In the genomic region with DNA sequence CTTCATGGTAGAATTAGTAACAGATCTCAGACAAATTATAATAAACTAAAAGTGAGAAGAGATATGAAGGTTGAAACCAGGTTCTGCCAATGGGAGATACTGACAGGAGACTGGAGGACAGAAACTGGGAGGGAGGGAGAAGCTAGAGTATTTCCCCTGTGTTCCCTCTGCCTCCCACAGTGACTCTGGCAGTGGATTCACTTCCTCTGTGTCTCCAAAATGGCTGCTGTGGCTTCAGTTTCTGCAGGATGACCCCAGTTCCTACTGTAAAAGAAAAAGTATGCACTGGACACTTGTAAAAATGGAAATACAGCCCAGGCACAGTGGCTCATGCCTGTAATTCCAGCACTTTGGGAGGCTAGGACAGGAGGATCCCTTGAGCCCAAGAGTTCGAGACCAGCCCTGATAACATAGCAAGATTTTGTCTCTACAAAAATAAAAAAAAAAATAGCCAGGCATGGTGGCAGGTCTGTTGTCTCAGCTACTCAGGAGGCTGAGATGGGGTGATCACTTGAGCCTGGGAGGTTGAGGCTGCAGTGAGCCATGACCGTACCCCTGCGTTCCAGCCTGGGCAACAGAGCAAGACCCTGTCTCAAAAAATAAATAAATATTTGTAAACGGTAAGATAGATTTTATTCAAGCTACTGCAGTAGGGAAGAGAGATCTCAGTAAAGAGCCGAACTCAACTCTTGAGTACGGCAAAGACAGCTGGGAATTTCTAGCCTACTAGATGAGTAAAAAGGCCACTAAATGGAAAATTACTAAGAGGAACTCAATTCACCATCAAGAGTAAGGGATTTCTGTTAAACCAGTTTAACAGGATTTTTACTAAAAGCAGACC, we compare ENCODE assay signal across 16 cellular contexts.
"Had no signal": no experiment of that assay in that cellular context is flagged by ENCODE, and none has a peak within 500 bp of the region (broad histone marks: within the 10 kb centered on the region; RNA-seq: fewer than 3 reads in every experiment).

No MANE protein-coding gene starts in this region.

- H3K4me3 Mint-ChIP-seq: activated naive CD4-positive, alpha-beta T cell treated with anti-CD3 and anti-CD28 coated beads, Interleukin-2, amount 10 ng/mL, durations not matched to agents 7 days and 5 days; activated T-helper 17 cell treated with anti-CD3 and anti-CD28 coated beads, Interleukin-2, amount 50 U/mL, for 72 hours; effector memory CD8-positive, alpha-beta T cell; stimulated activated naive B cell treated with anti-CD40 and anti-IgM and Interleukin-4, amounts not matched to agents 10 μg/mL and 1 μg/mL and 100 μg/mL, for 72 hours had no signal

- H3K36me3 Mint-ChIP-seq: activated naive CD4-positive, alpha-beta T cell treated with anti-CD3 and anti-CD28 coated beads, Interleukin-2, amount 10 ng/mL, durations not matched to agents 7 days and 5 days; stimulated activated naive B cell treated with anti-CD40 and anti-IgM and Interleukin-4, amounts not matched to agents 10 μg/mL and 1 μg/mL and 100 μg/mL, for 72 hours had no signal

- H3K27ac Mint-ChIP-seq: activated naive CD4-positive, alpha-beta T cell treated with anti-CD3 and anti-CD28 coated beads, Interleukin-2, amount 10 ng/mL, durations not matched to agents 7 days and 5 days; activated T-helper 17 cell treated with anti-CD3 and anti-CD28 coated beads, Interleukin-2, amount 50 U/mL, for 72 hours; effector memory CD8-positive, alpha-beta T cell; stimulated activated naive B cell treated with anti-CD40 and anti-IgM and Interleukin-4, amounts not matched to agents 10 μg/mL and 1 μg/mL and 100 μg/mL, for 72 hours had no signal

- DNase-seq: activated CD4-positive, alpha-beta T cell treated with anti-CD3 and anti-CD28 coated beads, Interleukin-2, amount 50 U/mL, for 1 hour; activated CD4-positive, CD25-positive, alpha-beta regulatory T cell; activated naive CD4-positive, alpha-beta T cell treated with anti-CD3 and anti-CD28 coated beads, Interleukin-2, amount 10 ng/mL, durations not matched to agents 7 days and 5 days; activated T-cell treated with anti-CD3 and anti-CD28 coated beads for 4 hours; caudate nucleus; effector memory CD8-positive, alpha-beta T cell; gastrocnemius medialis; heart right ventricle; kidney; posterior cingulate gyrus; right cardiac atrium; small intestine; stimulated activated naive B cell treated with anti-CD40 and anti-IgM and Interleukin-4, amounts not matched to agents 10 μg/mL and 1 μg/mL and 100 μg/mL, for 72 hours; T-helper 1 cell; transverse colon had no signal

- H3K9me3 Mint-ChIP-seq: activated naive CD4-positive, alpha-beta T cell treated with anti-CD3 and anti-CD28 coated beads, Interleukin-2, amount 10 ng/mL, durations not matched to agents 7 days and 5 days; activated T-helper 17 cell treated with anti-CD3 and anti-CD28 coated beads, Interleukin-2, amount 50 U/mL, for 72 hours; effector memory CD8-positive, alpha-beta T cell; stimulated activated naive B cell treated with anti-CD40 and anti-IgM and Interleukin-4, amounts not matched to agents 10 μg/mL and 1 μg/mL and 100 μg/mL, for 72 hours had no signal

- H3K27me3 Mint-ChIP-seq: activated T-helper 17 cell treated with anti-CD3 and anti-CD28 coated beads, Interleukin-2, amount 50 U/mL, for 72 hours; stimulated activated naive B cell treated with anti-CD40 and anti-IgM and Interleukin-4, amounts not matched to agents 10 μg/mL and 1 μg/mL and 100 μg/mL, for 72 hours had no signal

- H3K4me1 Mint-ChIP-seq: activated naive CD4-positive, alpha-beta T cell treated with anti-CD3 and anti-CD28 coated beads, Interleukin-2, amount 10 ng/mL, durations not matched to agents 7 days and 5 days; activated T-helper 17 cell treated with anti-CD3 and anti-CD28 coated beads, Interleukin-2, amount 50 U/mL, for 72 hours; stimulated activated naive B cell treated with anti-CD40 and anti-IgM and Interleukin-4, amounts not matched to agents 10 μg/mL and 1 μg/mL and 100 μg/mL, for 72 hours had no signal
